1 cellular context compared by ENCODE assay signal in genomic region chr12:49190317-49190716, GRCh38.
TF ChIP-seq lines count a peak whose summit lies in the region.

No MANE protein-coding gene starts in this region.

TF ChIP-seq in GM23338, 12 proteins besides CTCF, POLR2A, EP300 and RAD21 (continued from another document):
- TF ChIP-seq ZNF462 (CRISPR knock-in tag; IDR thresholded peaks at IDR 0.05) = no peak
